Comparison of ENCODE assay signal across 1 cellular context in the genomic region with DNA sequence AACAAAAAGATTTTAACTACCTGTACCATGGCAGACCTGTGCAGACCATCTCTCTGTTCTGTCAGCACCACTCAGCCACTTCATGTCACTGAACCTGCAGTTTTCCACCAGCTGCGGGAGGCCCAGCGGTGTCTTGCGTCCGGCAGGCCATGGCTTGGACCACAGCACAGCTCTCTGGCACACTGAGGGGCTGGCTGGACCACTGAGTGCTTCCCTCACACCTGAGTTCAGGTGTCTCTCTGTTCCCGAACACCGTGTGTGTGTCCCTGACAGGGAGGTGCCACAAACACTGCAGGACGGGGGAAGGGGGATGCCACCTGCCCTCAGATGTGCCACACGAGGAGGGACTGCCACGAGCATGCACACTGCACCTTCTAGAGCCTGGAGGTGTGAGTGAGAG.
TF ChIP-seq lines count a peak whose summit lies in the region.

No MANE protein-coding gene starts in this region.

TF ChIP-seq in HepG2, 621 proteins besides CTCF, POLR2A, EP300 and RAD21:
- no peak for TF ChIP-seq BCL6 (CRISPR knock-in tag; IDR thresholded peaks at IDR 0.05)
- no peak for TF ChIP-seq ZFYVE20 (CRISPR knock-in tag; IDR thresholded peaks at IDR 0.05; ENCODE audit: borderline replicate concordance, low read depth)
- TF ChIP-seq ZNF232 (CRISPR knock-in tag; IDR thresholded peaks at IDR 0.05; ENCODE audit: borderline replicate concordance), result no peak
- TF ChIP-seq DR1 (CRISPR knock-in tag; IDR thresholded peaks at IDR 0.05), result no peak
- no peak for TF ChIP-seq ZNF766 (CRISPR knock-in tag; IDR thresholded peaks at IDR 0.05; ENCODE audit: borderline replicate concordance)
- TF ChIP-seq GRHL1 (CRISPR knock-in tag; conservative IDR thresholded peaks at IDR 0.05), result no peak
- no peak for TF ChIP-seq AHR (CRISPR knock-in tag; IDR thresholded peaks at IDR 0.05)
TF ChIP-seq in HepG2: peak in this region for 0.
